In genomic region chr13:39599842-39600241, GRCh38 we compare ENCODE assay signal across 18 cellular contexts. TPM values are rescaled to one million over a fixed set of nuclear protein-coding genes. Genes with fewer than 3 reads are reported as not detected.
DNase-seq lines count a peak whose midpoint lies in the region; ATAC-seq and TF ChIP-seq lines count a peak whose summit lies in the region.
"Had no signal": no experiment of that assay in that cellular context is flagged by ENCODE, and none has a peak within 500 bp of the region (broad histone marks: within the 10 kb centered on the region; RNA-seq: fewer than 3 reads in every experiment).

No MANE protein-coding gene starts in this region.

- H3K36me3 ChIP-seq in heart left ventricle (peaks cover 0 to 17% (median 4%) of the 10 kb centered on the region in 9 donors), vagina (no peaks in the 10 kb centered on the region)
- H3K36me3 ChIP-seq: colonic mucosa, Peyer's patch, prostate gland had no signal

- H3K27me3 ChIP-seq in heart left ventricle: peaks cover 0 to 15% (median 0%) of the 10 kb centered on the region in 9 donors
- no peaks in the 10 kb centered on the region for H3K27me3 ChIP-seq in vagina
- H3K27me3 ChIP-seq: Peyer's patch had no signal

- ATAC-seq in heart left ventricle (no peak), left ventricle myocardium superior (no peak), GM21515 (IDR thresholded peaks at IDR 0.05; ENCODE audit: unreplicated experiment) (no peak)

- no peak overlapping the region for H3K27ac Mint-ChIP-seq in nephron progenitor cell
- H3K27ac Mint-ChIP-seq: activated naive CD4-positive, alpha-beta T cell treated with anti-CD3 and anti-CD28 coated beads for 36 hours had no signal

- H3K4me1 ChIP-seq in heart left ventricle (peaks cover 0 to 62% (median 35%) of the 10 kb centered on the region in 12 donors), vagina (peaks cover 51% of the 10 kb centered on the region)
- H3K4me1 ChIP-seq: colonic mucosa, prostate gland had no signal

- no peaks in the 10 kb centered on the region for H3K9me3 ChIP-seq in heart left ventricle
- no peaks in the 10 kb centered on the region for H3K9me3 ChIP-seq in vagina
- H3K9me3 ChIP-seq: colonic mucosa, Peyer's patch, prostate gland had no signal

- peaks cover 10% of the 10 kb centered on the region for H3K36me3 Mint-ChIP-seq in nephron progenitor cell (ENCODE audit: low read depth)

- peaks cover 10% of the 10 kb centered on the region for H3K9me3 Mint-ChIP-seq in nephron progenitor cell
- H3K9me3 Mint-ChIP-seq: activated naive CD4-positive, alpha-beta T cell treated with anti-CD3 and anti-CD28 coated beads for 36 hours had no signal

- WGBS in heart left ventricle, 4 donors: 13 to 16% (median 14%) methylated on average over 1 of the region's 1 CpG

- TF ChIP-seq CTCF in heart left ventricle (IDR thresholded peaks at IDR 0.05): no peak
- TF ChIP-seq CTCF in choroid plexus epithelial cell (conservative IDR thresholded peaks at IDR 0.05; ENCODE audit: low read depth, low read length): no peak
- no peak for TF ChIP-seq CTCF in nephron progenitor cell (IDR thresholded peaks at IDR 0.05)
- no peak for TF ChIP-seq CTCF in vagina (IDR thresholded peaks at IDR 0.05)

- DNase-seq in heart left ventricle (no peak), left ventricle myocardium superior (no peak), choroid plexus epithelial cell (ENCODE audit: low read depth) (peak; percentile 54), nephron progenitor cell (no peak), vagina (ENCODE audit: extremely low spot score in 2 of 2) (no peak), epidermal melanocyte (ENCODE audit: insufficient read length, low spot score) (no peak)
- no peak for DNase-seq in effector CD8-positive, alpha-beta T cell (lab: John Stamatoyannopoulos, UW)
- DNase-seq: 8988T; activated CD8-positive, alpha-beta memory T cell treated with anti-CD3 and anti-CD28 coated beads for 24 hours; activated naive CD4-positive, alpha-beta T cell treated with anti-CD3 and anti-CD28 coated beads for 36 hours; colonic mucosa; MV-4-11; Peyer's patch; T-helper 9 cell had no signal

- peak overlapping the region; percentile 88 for H3K4me3 Mint-ChIP-seq in nephron progenitor cell
- H3K4me3 Mint-ChIP-seq: activated naive CD4-positive, alpha-beta T cell treated with anti-CD3 and anti-CD28 coated beads for 36 hours had no signal

- peaks cover 3% of the 10 kb centered on the region for H3K27me3 Mint-ChIP-seq in nephron progenitor cell (ENCODE audit: low read depth, poor library complexity)

- peak overlapping the region; percentile 79 to 98 (median 90) for H3K4me3 ChIP-seq in heart left ventricle
- peak overlapping the region; percentile 82 for H3K4me3 ChIP-seq in choroid plexus epithelial cell (ENCODE audit: low read depth, low read length)
- H3K4me3 ChIP-seq in vagina: peak overlapping the region; percentile 3 to 86
- H3K4me3 ChIP-seq: colonic mucosa, lung, prostate gland had no signal

- no peak for TF ChIP-seq POLR2A in heart left ventricle (IDR thresholded peaks at IDR 0.05)
- no peak for TF ChIP-seq POLR2A in vagina (IDR thresholded peaks at IDR 0.05)

- H3K4me1 Mint-ChIP-seq in nephron progenitor cell: peaks cover 54% of the 10 kb centered on the region

- intact Hi-C loops in heart left ventricle (cut with DNase I) (loop anchor here (2.0 to 10.0 kb wide), 13 partner anchors 73 to 453 kb away; no protein-coding TSS in a partner anchor), left ventricle myocardium superior (cut with micrococcal nuclease) (loop anchor here (5.0 kb wide), 2 partner anchors 183 to 328 kb away; no protein-coding TSS in a partner anchor), vagina (cut with DNase I) (loop anchor here (5.0 kb wide), 1 partner anchor 183 kb away; no protein-coding TSS in a partner anchor)

- H3K27ac ChIP-seq in heart left ventricle (peak overlapping the region in 11 of 12 donors; percentile 27 to 99 (median 92)), vagina (no peak overlapping the region)
- H3K27ac ChIP-seq: colonic mucosa, Peyer's patch, prostate gland had no signal

RNA-seq across cellular contexts. Expression of gene LHFPL6, which starts 3.2 kb away (rescaled TPM):
- total RNA-seq in heart left ventricle (10 to 100 TPM; 34.4 to 74.4 (median 55.3) TPM), left ventricle myocardium superior (54.3 TPM), vagina (54.8 TPM)
- polyA plus RNA-seq in heart left ventricle: 10 to 100 TPM; 40.7 to 41.8 TPM
- total RNA-seq: HT-29 had no signal

RNA-seq across cellular contexts. Expression of gene COG6, which starts 55.6 kb away (rescaled TPM):
- total RNA-seq in heart left ventricle (10 to 100 TPM; 10.8 to 52.7 (median 32.9) TPM), left ventricle myocardium superior (21.8 TPM), vagina (15.2 TPM)
- polyA plus RNA-seq in heart left ventricle: 10 to 100 TPM in 1 of 2 donors, 1 to 10 TPM in 1; 6.3 to 12.9 TPM
